ENCODE assay signal across 3 cellular contexts in genomic region chr3:128543570-128544174, GRCh38. TPM values are rescaled to one million over a fixed set of nuclear protein-coding genes. Genes with fewer than 3 reads are reported as not detected.
"Had no signal": no experiment of that assay in that cellular context is flagged by ENCODE, and none has a peak within 500 bp of the region (broad histone marks: within the 10 kb centered on the region; RNA-seq: fewer than 3 reads in every experiment).

No MANE protein-coding gene starts in this region.

RNA-seq across cellular contexts. Expression of gene GATA2, which starts 50.7 kb away (rescaled TPM):
- total RNA-seq: mammary epithelial cell, myocyte had no signal
- polyA plus RNA-seq: keratinocyte had no signal
